ENCODE assay signal across 19 cellular contexts in genomic region chr7:155950898-155951553, GRCh38.
DNase-seq lines count a peak whose midpoint lies in the region; ATAC-seq and TF ChIP-seq lines count a peak whose summit lies in the region.
"Had no signal": no experiment of that assay in that cellular context is flagged by ENCODE, and none has a peak within 500 bp of the region (broad histone marks: within the 10 kb centered on the region; RNA-seq: fewer than 3 reads in every experiment).

No MANE protein-coding gene starts in this region.

- no peaks in the 10 kb centered on the region for H3K27me3 ChIP-seq in mesenchymal stem cell (ENCODE audit: control insufficient read depth in 1 of 2, insufficient read depth in 1 of 2, low read length in 2 of 2)
- H3K27me3 ChIP-seq: gastrocnemius medialis, transverse colon had no signal

- CTCF ChIA-PET in activated CD8-positive, alpha-beta T cell treated with anti-CD3 and anti-CD28 coated beads, Interleukin-2, amount 10 ng/mL, durations not matched to agents 7 days and 5 days (lab: Charles Lee) = no interaction called here
- CTCF ChIA-PET in activated CD8-positive, alpha-beta T cell treated with anti-CD3 and anti-CD28 coated beads for 36 hours (lab: Charles Lee) = no interaction called here

- H2AFZ ChIP-seq in mesenchymal stem cell (ENCODE audit: low read depth, low read length) = no peak overlapping the region

- no peak overlapping the region for H2BK5ac ChIP-seq in mesenchymal stem cell (ENCODE audit: low read depth, low read length, poor library complexity, severe bottlenecking)

- no peak overlapping the region for H4K91ac ChIP-seq in mesenchymal stem cell (ENCODE audit: low read length)

- H3K4me3 Mint-ChIP-seq in activated CD8-positive, alpha-beta T cell treated with anti-CD3 and anti-CD28 coated beads, Interleukin-2, amount 10 ng/mL, durations not matched to agents 7 days and 5 days = no peak overlapping the region
- H3K4me3 Mint-ChIP-seq in activated CD8-positive, alpha-beta T cell treated with anti-CD3 and anti-CD28 coated beads for 36 hours = no peak overlapping the region
- H3K4me3 Mint-ChIP-seq: H9, WTC11 had no signal

- H2AK5ac ChIP-seq in mesenchymal stem cell (ENCODE audit: low read length, severe bottlenecking) = no peak overlapping the region

- H2BK12ac ChIP-seq in mesenchymal stem cell (ENCODE audit: low read length in 2 of 2) = no peak overlapping the region

- H3K27ac ChIP-seq in mesenchymal stem cell (ENCODE audit: low read length, poor library complexity, severe bottlenecking) (peak overlapping the region; percentile 90), urinary bladder (ENCODE audit: low read depth) (peak overlapping the region; percentile 61)
- H3K27ac ChIP-seq: SJCRH30, transverse colon had no signal

- H3K14ac ChIP-seq in mesenchymal stem cell (ENCODE audit: low read length in 2 of 2) = no peak overlapping the region

- ATAC-seq in activated CD8-positive, alpha-beta T cell treated with anti-CD3 and anti-CD28 coated beads, Interleukin-2, amount 10 ng/mL, durations not matched to agents 7 days and 5 days = no peak
- ATAC-seq in activated CD8-positive, alpha-beta T cell treated with anti-CD3 and anti-CD28 coated beads for 36 hours = no peak
- ATAC-seq in GM19324 (IDR thresholded peaks at IDR 0.05; ENCODE audit: low FRiP score, unreplicated experiment) = no peak
- ATAC-seq: GM12878, right cardiac atrium, WTC11 had no signal

- no peaks in the 10 kb centered on the region for H3K79me1 ChIP-seq in mesenchymal stem cell (replicated peaks; ENCODE audit: low read length, poor library complexity, severe bottlenecking)

- H3K36me3 Mint-ChIP-seq in activated CD8-positive, alpha-beta T cell treated with anti-CD3 and anti-CD28 coated beads, Interleukin-2, amount 10 ng/mL, durations not matched to agents 7 days and 5 days (ENCODE audit: low read depth) = no peaks in the 10 kb centered on the region
- no peaks in the 10 kb centered on the region for H3K36me3 Mint-ChIP-seq in activated CD8-positive, alpha-beta T cell treated with anti-CD3 and anti-CD28 coated beads for 36 hours (ENCODE audit: low read depth)

- H2BK120ac ChIP-seq in mesenchymal stem cell (ENCODE audit: low read depth, low read length) = no peak overlapping the region

- H3K23ac ChIP-seq in mesenchymal stem cell (ENCODE audit: low read length in 2 of 2) = no peak overlapping the region

- peaks cover 1% of the 10 kb centered on the region for H3K27me3 Mint-ChIP-seq in activated CD8-positive, alpha-beta T cell treated with anti-CD3 and anti-CD28 coated beads, Interleukin-2, amount 10 ng/mL, durations not matched to agents 7 days and 5 days (ENCODE audit: low read depth)
- H3K27me3 Mint-ChIP-seq in activated CD8-positive, alpha-beta T cell treated with anti-CD3 and anti-CD28 coated beads for 36 hours = peaks cover 5% of the 10 kb centered on the region

- peak; percentile 4 for DNase-seq in activated CD8-positive, alpha-beta T cell treated with anti-CD3 and anti-CD28 coated beads, Interleukin-2, amount 10 ng/mL, durations not matched to agents 7 days and 5 days
- DNase-seq in activated CD8-positive, alpha-beta T cell treated with anti-CD3 and anti-CD28 coated beads for 36 hours = no peak
- peak; percentile 15 for DNase-seq in ecto neural progenitor cell (ENCODE audit: low spot score)
- no peak for DNase-seq in mesenchymal stem cell
- no peak for DNase-seq in EL
- no peak for DNase-seq in putamen (ENCODE audit: low spot score)
- DNase-seq: H9; mucosa of descending colon; NCI-H1436; NCI-H526 treated with DMSO at 0.1 percent for 48 hours; right cardiac atrium; SJCRH30; stimulated activated naive CD4-positive, alpha-beta T cell had no signal

- H3K4me1 ChIP-seq in mesenchymal stem cell (ENCODE audit: control insufficient read depth, insufficient read depth, low read depth, low read length) (peaks cover 19% of the 10 kb centered on the region), urinary bladder (ENCODE audit: insufficient read depth) (no peaks in the 10 kb centered on the region)
- H3K4me1 ChIP-seq: gastrocnemius medialis, SJCRH30, transverse colon had no signal

- peaks cover 7% of the 10 kb centered on the region for H3K9me3 ChIP-seq in mesenchymal stem cell (ENCODE audit: control insufficient read depth, low read length)
- H3K9me3 ChIP-seq: gastrocnemius medialis, mucosa of descending colon, SJCRH30, transverse colon had no signal

- peaks cover 4% of the 10 kb centered on the region for H3K4me1 Mint-ChIP-seq in activated CD8-positive, alpha-beta T cell treated with anti-CD3 and anti-CD28 coated beads, Interleukin-2, amount 10 ng/mL, durations not matched to agents 7 days and 5 days (ENCODE audit: low read depth)
- no peaks in the 10 kb centered on the region for H3K4me1 Mint-ChIP-seq in activated CD8-positive, alpha-beta T cell treated with anti-CD3 and anti-CD28 coated beads for 36 hours (ENCODE audit: low read depth)
- H3K4me1 Mint-ChIP-seq: H9, WTC11 had no signal

- H4K8ac ChIP-seq in mesenchymal stem cell (ENCODE audit: low read length) = no peak overlapping the region

- H2BK15ac ChIP-seq in mesenchymal stem cell (ENCODE audit: low read depth, poor library complexity, severe bottlenecking) = no peak overlapping the region

- TF ChIP-seq CTCF in activated CD8-positive, alpha-beta T cell treated with anti-CD3 and anti-CD28 coated beads for 36 hours (IDR thresholded peaks at IDR 0.05) = no peak

- H3K4me2 ChIP-seq in mesenchymal stem cell (ENCODE audit: low read length, poor library complexity, severe bottlenecking) = no peak overlapping the region

- no peak overlapping the region for H3K4ac ChIP-seq in mesenchymal stem cell (ENCODE audit: low read depth in 1 of 2, low read length in 2 of 2)

- intact Hi-C loops in activated CD8-positive, alpha-beta T cell treated with anti-CD3 and anti-CD28 coated beads for 36 hours (cut with micrococcal nuclease) = no loop called here

- peak overlapping the region; percentile 32 for H3K9ac ChIP-seq in mesenchymal stem cell (ENCODE audit: low read length)

- no peak overlapping the region for H3K18ac ChIP-seq in mesenchymal stem cell (ENCODE audit: low read depth in 1 of 2, low read length in 2 of 2)

- POLR2A ChIA-PET in activated CD8-positive, alpha-beta T cell treated with anti-CD3 and anti-CD28 coated beads, Interleukin-2, amount 10 ng/mL, durations not matched to agents 7 days and 5 days (lab: Charles Lee) = no interaction called here
- POLR2A ChIA-PET in activated CD8-positive, alpha-beta T cell treated with anti-CD3 and anti-CD28 coated beads for 36 hours (lab: Charles Lee) = no interaction called here

- no peaks in the 10 kb centered on the region for H3K36me3 ChIP-seq in mesenchymal stem cell (ENCODE audit: control insufficient read depth in 1 of 2, insufficient read depth in 2 of 2, low read depth in 1 of 2, low read length in 2 of 2)
- no peaks in the 10 kb centered on the region for H3K36me3 ChIP-seq in urinary bladder (ENCODE audit: insufficient read depth)
- H3K36me3 ChIP-seq: gastrocnemius medialis, SJCRH30, transverse colon had no signal

- H3K9me3 Mint-ChIP-seq in activated CD8-positive, alpha-beta T cell treated with anti-CD3 and anti-CD28 coated beads, Interleukin-2, amount 10 ng/mL, durations not matched to agents 7 days and 5 days (ENCODE audit: insufficient read depth) = peaks cover under 1% of the 10 kb centered on the region
- H3K9me3 Mint-ChIP-seq in activated CD8-positive, alpha-beta T cell treated with anti-CD3 and anti-CD28 coated beads for 36 hours = no peaks in the 10 kb centered on the region

- H3K4me3 ChIP-seq in mesenchymal stem cell (ENCODE audit: insufficient read depth in 1 of 2, low read depth in 1 of 2, low read length in 2 of 2) (no peak overlapping the region), urinary bladder (ENCODE audit: low read depth, low read length) (no peak overlapping the region)
- H3K4me3 ChIP-seq: gastrocnemius medialis, GM12878, mucosa of descending colon, SJCRH30, transverse colon had no signal

- WGBS in mesenchymal stem cell = 70% methylated on average over 14 of the region's 14 CpGs
- 78% methylated on average over 14 of the region's 14 CpGs for WGBS in urinary bladder

- H3K27ac Mint-ChIP-seq in activated CD8-positive, alpha-beta T cell treated with anti-CD3 and anti-CD28 coated beads, Interleukin-2, amount 10 ng/mL, durations not matched to agents 7 days and 5 days = no peak overlapping the region
- H3K27ac Mint-ChIP-seq in activated CD8-positive, alpha-beta T cell treated with anti-CD3 and anti-CD28 coated beads for 36 hours = no peak overlapping the region
- H3K27ac Mint-ChIP-seq: H9, WTC11 had no signal

Comparison
In these comparisons a context has a peak if more than half of its experiments do, and no peak if none do; other contexts are left out.
1. DNase-seq: peak in activated CD8-positive, alpha-beta T cell treated with anti-CD3 and anti-CD28 coated beads, Interleukin-2, amount 10 ng/mL, durations not matched to agents 7 days and 5 days (single experiment) and ecto neural progenitor cell (single experiment); none in activated CD8-positive, alpha-beta T cell treated with anti-CD3 and anti-CD28 coated beads for 36 hours (single experiment), mesenchymal stem cell (single experiment), EL (single experiment) and putamen (single experiment).